11 cellular contexts compared by ENCODE assay signal in genomic region chr2:25546852-25547251, GRCh38.
"Had no signal": no experiment of that assay in that cellular context is flagged by ENCODE, and none has a peak within 500 bp of the region (broad histone marks: within the 10 kb centered on the region; RNA-seq: fewer than 3 reads in every experiment).

No MANE protein-coding gene starts in this region.

- H3K4me2 ChIP-seq: GM23338 had no signal

- H3K4me3 ChIP-seq: GM23248, GM23338, HAP-1 had no signal

- H3K4me1 Mint-ChIP-seq: GM23338 had no signal

- H3K36me3 ChIP-seq: HAP-1 had no signal

- ATAC-seq: GM23338, HCT116 had no signal

- H3K9me3 ChIP-seq: HAP-1 had no signal

- H2AFZ ChIP-seq: GM23248, GM23338 had no signal

- DNase-seq: GM23248, GOT3, H7, H9, HCEC 1CT, HFFc6 had no signal

- H3K9ac ChIP-seq: GM23248 had no signal

- H3K9me3 Mint-ChIP-seq: GM23338, H9, HFFc6 had no signal

- H3K27ac Mint-ChIP-seq: GM23338, H9, HFFc6 had no signal

- FAIRE-seq: H1, H54 had no signal

- H3K27ac ChIP-seq: GM23248 had no signal

- H3K4me3 Mint-ChIP-seq: GM23338, H9, HFFc6 had no signal
